Comparison of ENCODE assay signal across 23 cellular contexts in the genomic region with DNA sequence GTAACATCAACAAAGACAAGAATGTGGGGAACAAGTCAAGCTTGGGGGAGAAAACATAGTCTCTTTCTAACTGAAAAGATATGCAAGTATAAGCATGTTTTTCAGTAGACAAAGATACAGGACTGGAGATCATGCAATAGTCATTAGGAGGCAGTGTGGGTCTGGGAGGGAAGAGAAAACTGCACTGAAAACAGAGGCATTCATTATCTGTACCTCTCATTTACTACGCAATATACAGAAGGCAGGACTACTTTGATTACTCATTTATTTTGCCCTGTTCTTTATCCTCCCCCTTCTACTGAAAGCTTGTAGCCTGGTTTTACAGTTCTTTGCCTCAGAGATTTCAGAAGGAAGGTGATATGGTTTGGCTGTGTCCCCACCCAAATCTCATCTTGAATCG.
DNase-seq lines count a peak whose midpoint lies in the region; ATAC-seq and TF ChIP-seq lines count a peak whose summit lies in the region.
"Had no signal": no experiment of that assay in that cellular context is flagged by ENCODE, and none has a peak within 500 bp of the region (broad histone marks: within the 10 kb centered on the region; RNA-seq: fewer than 3 reads in every experiment).

No MANE protein-coding gene starts in this region.

- H4K20me1 ChIP-seq in hepatocyte (ENCODE audit: insufficient read depth, poor library complexity, severe bottlenecking), result no peaks in the 10 kb centered on the region
- H4K20me1 ChIP-seq: BLaER1 had no signal

- H3K9me2 ChIP-seq in hepatocyte (replicated peaks; ENCODE audit: insufficient read depth), result no peaks in the 10 kb centered on the region

- WGBS in hepatocyte (ENCODE audit: low lambda C conversion rate, missing lambda C conversion rate), result 93% methylated on average over 2 of the region's 2 CpGs

- H3K4me3 ChIP-seq in Caco-2 (ENCODE audit: low read depth, low read length), result no peak overlapping the region
- H3K4me3 ChIP-seq in choroid plexus epithelial cell (ENCODE audit: low read depth, low read length), result no peak overlapping the region
- no peak overlapping the region for H3K4me3 ChIP-seq in hepatocyte
- H3K4me3 ChIP-seq: BLaER1, GM12878 had no signal

- intact Hi-C loops in Caco-2 (cut with micrococcal nuclease; ENCODE audit: unreplicated experiment), result no loop called here

- H3K36me3 Mint-ChIP-seq in Caco-2 (ENCODE audit: insufficient read depth, unreplicated experiment), result peaks cover 6% of the 10 kb centered on the region
- H3K36me3 Mint-ChIP-seq in activated CD4-positive, alpha-beta memory T cell treated with anti-CD3 and anti-CD28 coated beads, Interleukin-2, amount 10 ng/mL, durations not matched to agents 7 days and 5 days (ENCODE audit: low read depth), result no peaks in the 10 kb centered on the region

- peaks cover 25% of the 10 kb centered on the region for H3K4me1 ChIP-seq in Caco-2
- no peaks in the 10 kb centered on the region for H3K4me1 ChIP-seq in hepatocyte (ENCODE audit: insufficient read depth)
- H3K4me1 ChIP-seq: BLaER1 had no signal

- POLR2A ChIA-PET in Caco-2 (lab: Charles Lee), result no interaction called here
- POLR2A ChIA-PET in activated CD4-positive, alpha-beta memory T cell treated with anti-CD3 and anti-CD28 coated beads, Interleukin-2, amount 10 ng/mL, durations not matched to agents 7 days and 5 days (lab: Charles Lee), result no interaction called here

- H3K27ac ChIP-seq in hepatocyte, result no peak overlapping the region
- H3K27ac ChIP-seq: BLaER1, HL-60 had no signal

- no peak overlapping the region for H3K4me3 Mint-ChIP-seq in Caco-2 (ENCODE audit: unreplicated experiment)
- no peak overlapping the region for H3K4me3 Mint-ChIP-seq in activated CD4-positive, alpha-beta memory T cell treated with anti-CD3 and anti-CD28 coated beads, Interleukin-2, amount 10 ng/mL, durations not matched to agents 7 days and 5 days
- H3K4me3 Mint-ChIP-seq: CD4-positive, alpha-beta T cell; H9; HFFc6 had no signal

- H3K4me2 ChIP-seq in hepatocyte, result no peak overlapping the region
- H3K4me2 ChIP-seq: BLaER1 had no signal

- no peak for ATAC-seq in GM18517 (IDR thresholded peaks at IDR 0.05; ENCODE audit: unreplicated experiment)
- ATAC-seq: GM12878, HepG2 had no signal

- H3K4me1 Mint-ChIP-seq in Caco-2 (ENCODE audit: low read depth, unreplicated experiment), result peaks cover 38% of the 10 kb centered on the region
- H3K4me1 Mint-ChIP-seq in activated CD4-positive, alpha-beta memory T cell treated with anti-CD3 and anti-CD28 coated beads, Interleukin-2, amount 10 ng/mL, durations not matched to agents 7 days and 5 days, result no peaks in the 10 kb centered on the region

- H3K79me2 ChIP-seq in hepatocyte, result no peaks in the 10 kb centered on the region

- H3K27ac Mint-ChIP-seq in Caco-2 (ENCODE audit: unreplicated experiment), result peak overlapping the region; percentile 11
- H3K27ac Mint-ChIP-seq in activated CD4-positive, alpha-beta memory T cell treated with anti-CD3 and anti-CD28 coated beads, Interleukin-2, amount 10 ng/mL, durations not matched to agents 7 days and 5 days, result no peak overlapping the region
- H3K27ac Mint-ChIP-seq: CD4-positive, alpha-beta T cell; H9; HFFc6 had no signal

- H3K9me3 ChIP-seq in Caco-2 (no peaks in the 10 kb centered on the region), hepatocyte (ENCODE audit: low read depth) (no peaks in the 10 kb centered on the region)
- H3K9me3 ChIP-seq: BLaER1 had no signal

- BruUV-seq in Caco-2 (replicated peaks; lab: Mats Ljungman, UMichigan), result no TSS peak

- in situ Hi-C loops in SK-MEL-5 (cut with HindIII; ENCODE audit: low pct_unique_long_range_greater_than_20kb, low sequenced_read_pairs), result no loop called here

- H3K27me3 ChIP-seq in Caco-2 (replicated peaks; ENCODE audit: control insufficient read depth, insufficient read depth, low read length) (no peaks in the 10 kb centered on the region), hepatocyte (no peaks in the 10 kb centered on the region)
- H3K27me3 ChIP-seq: BLaER1 had no signal

- TF ChIP-seq CTCF in Caco-2 (IDR thresholded peaks at IDR 0.05; ENCODE audit: insufficient read depth in 1 of 2, low read depth in 1 of 2, low read length in 1 of 2, severe bottlenecking in 1 of 2, unreplicated experiment in 1 of 2), result no peak
- peak; percentile 26 for TF ChIP-seq CTCF in choroid plexus epithelial cell (conservative IDR thresholded peaks at IDR 0.05; ENCODE audit: low read depth, low read length)
- peak; percentile 11 for TF ChIP-seq CTCF in hepatocyte (IDR thresholded peaks at IDR 0.05; ENCODE audit: poor library complexity)

- H3K27me3 Mint-ChIP-seq in Caco-2 (ENCODE audit: insufficient read depth, unreplicated experiment), result no peaks in the 10 kb centered on the region
- H3K27me3 Mint-ChIP-seq in activated CD4-positive, alpha-beta memory T cell treated with anti-CD3 and anti-CD28 coated beads, Interleukin-2, amount 10 ng/mL, durations not matched to agents 7 days and 5 days, result no peaks in the 10 kb centered on the region
- H3K27me3 Mint-ChIP-seq: CD4-positive, alpha-beta T cell had no signal

- H3K9me3 Mint-ChIP-seq in Caco-2 (ENCODE audit: unreplicated experiment), result peaks cover 39% of the 10 kb centered on the region
- H3K9me3 Mint-ChIP-seq in activated CD4-positive, alpha-beta memory T cell treated with anti-CD3 and anti-CD28 coated beads, Interleukin-2, amount 10 ng/mL, durations not matched to agents 7 days and 5 days, result no peaks in the 10 kb centered on the region
- H3K9me3 Mint-ChIP-seq: CD4-positive, alpha-beta T cell; HFFc6 had no signal

- H3K36me3 ChIP-seq in Caco-2 (ENCODE audit: control insufficient read depth, insufficient read depth, low read length) (no peaks in the 10 kb centered on the region), hepatocyte (replicated peaks; ENCODE audit: insufficient read depth, low read depth) (no peaks in the 10 kb centered on the region)
- H3K36me3 ChIP-seq: BLaER1 had no signal

- CTCF ChIA-PET in Caco-2 (lab: Charles Lee), result no interaction called here
- CTCF ChIA-PET in activated CD4-positive, alpha-beta memory T cell treated with anti-CD3 and anti-CD28 coated beads, Interleukin-2, amount 10 ng/mL, durations not matched to agents 7 days and 5 days (lab: Charles Lee), result interaction anchor here (1.0 to 1.8 kb wide), 2 partner anchors 17 to 485 kb away, joined by 3 to 6 read pairs; no protein-coding TSS in a partner anchor

- DNase-seq in Caco-2 (no peak), SK-MEL-5 (ENCODE audit: low read depth, low spot score) (peak; percentile 16), choroid plexus epithelial cell (ENCODE audit: low read depth) (peak; percentile 57), hepatocyte (ENCODE audit: low spot score) (no peak), iPS-NIHi11 (ENCODE audit: low spot score) (no peak), NCI-H2196 treated with DMSO at 0.1 percent for 48 hours (lab: John Stamatoyannopoulos, UW; ENCODE audit: unreplicated experiment) (no peak)
- DNase-seq in activated CD4-positive, alpha-beta memory T cell treated with anti-CD3 and anti-CD28 coated beads, Interleukin-2, amount 10 ng/mL, durations not matched to agents 7 days and 5 days, result no peak
- DNase-seq: CD4-positive, alpha-beta T cell; DND-41; H9; HFFc6; KBM-7; NCI-H1105 treated with DMSO at 0.1 percent for 48 hours; NCI-H2029 treated with DMSO at 0.1 percent for 48 hours; NCI-H345; NCI-H524; NCI-H82; SHP77 had no signal

- H2AFZ ChIP-seq in hepatocyte, result no peak overlapping the region

Comparison
In these comparisons a context has a peak if more than half of its experiments do, and no peak if none do; other contexts are left out.
1. DNase-seq: peak in SK-MEL-5 (single experiment) and choroid plexus epithelial cell (single experiment); none in Caco-2 (0 of 2), hepatocyte (single experiment), iPS-NIHi11 (single experiment), NCI-H2196 treated with DMSO at 0.1 percent for 48 hours (single experiment) and activated CD4-positive, alpha-beta memory T cell treated with anti-CD3 and anti-CD28 coated beads, Interleukin-2, amount 10 ng/mL, durations not matched to agents 7 days and 5 days (single experiment).
2. CTCF ChIP-seq: peak in choroid plexus epithelial cell (single experiment) and hepatocyte (single experiment); none in Caco-2 (0 of 2).